22 cellular contexts compared by ENCODE assay signal in the genomic region with DNA sequence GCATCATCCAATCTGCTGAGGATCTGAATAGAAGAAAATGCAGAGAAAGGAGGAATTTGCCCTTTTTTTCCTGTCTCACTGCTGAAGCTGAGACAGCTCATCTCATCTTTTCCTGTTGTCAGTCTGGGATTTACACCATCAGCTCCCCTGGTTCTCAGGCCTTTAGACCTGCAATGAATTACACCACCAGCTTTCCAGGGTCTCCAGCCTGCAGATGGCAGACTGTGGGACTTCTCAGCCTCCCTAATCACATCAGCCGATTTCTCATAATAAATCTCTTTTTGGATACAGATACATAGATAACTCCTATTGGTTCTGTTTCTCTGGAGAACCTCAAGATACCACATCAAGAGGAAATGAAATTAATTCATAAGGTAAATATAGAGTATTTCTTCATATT.
"Had no signal": no experiment of that assay in that cellular context is flagged by ENCODE, and none has a peak within 500 bp of the region (broad histone marks: within the 10 kb centered on the region; RNA-seq: fewer than 3 reads in every experiment).

No MANE protein-coding gene starts in this region.

- H3K27me3 Mint-ChIP-seq: effector memory CD8-positive, alpha-beta T cell; naive thymus-derived CD4-positive, alpha-beta T cell; stimulated activated naive CD8-positive, alpha-beta T cell treated with anti-CD3 and anti-CD28 coated beads, Interleukin-15, amount 100 ng/mL, for 72 hours had no signal

- H3K9me3 ChIP-seq: gastrocnemius medialis, prostate gland, right atrium auricular region, thyroid gland, vagina had no signal

- DNase-seq: cortex of kidney; effector memory CD8-positive, alpha-beta T cell; gastrocnemius medialis; head of caudate nucleus; kidney; mesenchymal stem cell; midbrain; naive thymus-derived CD4-positive, alpha-beta T cell; nucleus accumbens; stimulated activated CD4-positive, alpha-beta T cell treated with anti-CD3 and anti-CD28 coated beads, Interleukin-12 subunit alpha, Interleukin-12 subunit beta, amount 100 ng/mL, for 4 hours; stimulated activated CD4-positive, alpha-beta T cell treated with anti-CD3 and anti-CD28 coated beads, Interleukin-1b, Interleukin-23, amount 100 ng/mL, for 48 hours; stimulated activated CD4-positive, alpha-beta T cell treated with anti-CD3 and anti-CD28 coated beads, Interleukin-4, amount 100 ng/mL, for 1 hour; stimulated activated CD8-positive, alpha-beta memory T cell treated with anti-CD3 and anti-CD28 coated beads, Interleukin-4, amount 100 ng/mL, for 48 hours; stimulated activated naive CD4-positive, alpha-beta T cell; stimulated activated naive CD8-positive, alpha-beta T cell treated with anti-CD3 and anti-CD28 coated beads, Interleukin-15, amount 100 ng/mL, for 72 hours; thyroid gland; trophoblast cell had no signal

- H3K4me3 Mint-ChIP-seq: effector memory CD8-positive, alpha-beta T cell; naive thymus-derived CD4-positive, alpha-beta T cell; nephron; stimulated activated naive CD8-positive, alpha-beta T cell treated with anti-CD3 and anti-CD28 coated beads, Interleukin-15, amount 100 ng/mL, for 72 hours had no signal

- H3K27ac Mint-ChIP-seq: naive thymus-derived CD4-positive, alpha-beta T cell; nephron; stimulated activated naive CD8-positive, alpha-beta T cell treated with anti-CD3 and anti-CD28 coated beads, Interleukin-15, amount 100 ng/mL, for 72 hours had no signal

- H3K4me2 ChIP-seq: smooth muscle cell had no signal

- H3K27me3 ChIP-seq: gastrocnemius medialis, right atrium auricular region, thyroid gland, vagina had no signal

- H3K36me3 ChIP-seq: gastrocnemius medialis, prostate gland, right atrium auricular region, thyroid gland, vagina had no signal

- H3K9me3 Mint-ChIP-seq: effector memory CD8-positive, alpha-beta T cell; stimulated activated naive CD8-positive, alpha-beta T cell treated with anti-CD3 and anti-CD28 coated beads, Interleukin-15, amount 100 ng/mL, for 72 hours had no signal

- H3K4me1 Mint-ChIP-seq: nephron; stimulated activated naive CD8-positive, alpha-beta T cell treated with anti-CD3 and anti-CD28 coated beads, Interleukin-15, amount 100 ng/mL, for 72 hours had no signal

- H3K27ac ChIP-seq: gastrocnemius medialis, prostate gland, right atrium auricular region, thyroid gland, vagina had no signal

- H3K4me1 ChIP-seq: gastrocnemius medialis, prostate gland, right atrium auricular region, thyroid gland, vagina had no signal

- H3K4me3 ChIP-seq: gastrocnemius medialis, prostate gland, right atrium auricular region, smooth muscle cell, thyroid gland, vagina had no signal
